ENCODE assay signal across 27 cellular contexts in the genomic region with DNA sequence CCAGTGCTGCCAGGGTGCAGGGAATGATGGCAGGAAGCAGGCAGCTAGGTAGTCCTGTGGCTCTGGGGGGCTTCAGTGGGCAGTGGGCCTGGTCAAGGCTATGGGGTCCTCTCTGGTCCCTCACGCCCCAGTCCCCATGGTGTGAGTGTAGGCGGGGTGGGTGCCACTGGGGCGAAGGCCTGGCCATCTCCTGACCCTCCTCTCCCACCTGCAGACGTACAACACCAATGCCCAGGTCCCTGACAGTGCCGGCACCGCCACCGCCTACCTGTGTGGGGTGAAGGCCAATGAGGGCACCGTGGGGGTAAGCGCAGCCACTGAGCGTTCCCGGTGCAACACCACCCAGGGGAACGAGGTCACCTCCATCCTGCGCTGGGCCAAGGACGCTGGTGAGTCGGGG. TPM values are rescaled to one million over a fixed set of nuclear protein-coding genes. Genes with fewer than 3 reads are reported as not detected.
"Had no signal": no experiment of that assay in that cellular context is flagged by ENCODE, and none has a peak within 500 bp of the region (broad histone marks: within the 10 kb centered on the region; RNA-seq: fewer than 3 reads in every experiment).

No MANE protein-coding gene starts in this region.

- ATAC-seq: effector memory CD8-positive, alpha-beta T cell; esophagus mucosa; gastrocnemius medialis; heart left ventricle; left colon; left lobe of liver; lower lobe of right lung had no signal

- H3K9me3 ChIP-seq: colonic mucosa, esophagus squamous epithelium, gastrocnemius medialis, heart left ventricle, left ventricle myocardium inferior, lower lobe of right lung had no signal

- H3K27me3 ChIP-seq: colonic mucosa, heart left ventricle, hepatocyte had no signal

- H3K4me1 ChIP-seq: colonic mucosa, gastrocnemius medialis, left ventricle myocardium inferior, lower lobe of right lung had no signal

- H3K36me3 ChIP-seq: colonic mucosa, esophagus squamous epithelium, gastrocnemius medialis, heart left ventricle, left ventricle myocardium inferior had no signal

- H2AFZ ChIP-seq: hepatocyte had no signal

- H3K27ac ChIP-seq: colonic mucosa, epithelial cell of prostate, esophagus squamous epithelium, gastrocnemius medialis, heart left ventricle, hepatocyte, left ventricle myocardium inferior, lower lobe of right lung had no signal

- H3K4me2 ChIP-seq: hepatocyte had no signal

- DNase-seq: colonic mucosa; cortex of kidney; effector CD8-positive, alpha-beta T cell; effector memory CD8-positive, alpha-beta T cell; endodermal cell; erythroblast; esophagus squamous epithelium; foreskin fibroblast; foreskin melanocyte; gastrocnemius medialis; hypothalamus; immature natural killer cell; islet precursor cell; kidney; kidney glomerular epithelial cell; left colon; left ventricle myocardium inferior; lower lobe of right lung; mesendoderm; midbrain had no signal

- H3K79me2 ChIP-seq: hepatocyte had no signal

- FAIRE-seq: endometrium, kidney had no signal

- H3K4me3 ChIP-seq: colonic mucosa, esophagus squamous epithelium, gastrocnemius medialis, heart left ventricle, hepatocyte, left ventricle myocardium inferior, lower lobe of right lung had no signal

RNA-seq across cellular contexts. Expression of gene ALPL, which starts 53.7 kb away (rescaled TPM):
- total RNA-seq: lung microvascular endothelial cell had no signal
- polyA plus RNA-seq: immature natural killer cell had no signal
